Comparison of ENCODE assay signal across 8 cellular contexts in genomic region chr5:138339464-138339863, GRCh38. TPM values are rescaled to one million over a fixed set of nuclear protein-coding genes. Genes with fewer than 3 reads are reported as not detected.
DNase-seq lines count a peak whose midpoint lies in the region; ATAC-seq and TF ChIP-seq lines count a peak whose summit lies in the region.

No MANE protein-coding gene starts in this region.

- peak overlapping the region; percentile 80; the same call in 1 of the 2 replicates for H3K9ac ChIP-seq in HCT116 (ENCODE audit: low read length)
- H3K9ac ChIP-seq in SU-DHL-6 (ENCODE audit: low read length) = peak overlapping the region; percentile 88
- H3K9ac ChIP-seq in smooth muscle cell (ENCODE audit: low read depth) = peak overlapping the region; percentile 100

- no peak for TF ChIP-seq RAD21 in HCT116 (IDR thresholded peaks at IDR 0.05; ENCODE audit: low read depth)

- H3K27me3 ChIP-seq in HCT116 (ENCODE audit: insufficient read depth, low read length) (no peaks in the 10 kb centered on the region), SU-DHL-6 (ENCODE audit: low read length) (no peaks in the 10 kb centered on the region), smooth muscle cell (ENCODE audit: low read depth) (no peaks in the 10 kb centered on the region)

- no peaks in the 10 kb centered on the region for H3K9me3 ChIP-seq in HCT116 (ENCODE audit: control insufficient read depth in 1 of 2, insufficient read depth in 1 of 2, low read depth in 1 of 2, low read length in 2 of 2)
- no peaks in the 10 kb centered on the region for H3K9me3 ChIP-seq in SU-DHL-6 (ENCODE audit: insufficient read depth, low read length)
- no peaks in the 10 kb centered on the region for H3K9me3 ChIP-seq in smooth muscle cell (replicated peaks; ENCODE audit: low read depth)

- no peak for TF ChIP-seq CTCF in HCT116 (IDR thresholded peaks at IDR 0.05 in 2 of 3, conservative IDR thresholded peaks at IDR 0.05 in 1 of 3; ENCODE audit: borderline replicate concordance in 1 of 3, insufficient read depth in 1 of 3, low read depth in 2 of 3, low read length in 2 of 3)
- TF ChIP-seq CTCF in SU-DHL-6 (IDR thresholded peaks at IDR 0.05; ENCODE audit: insufficient read depth, low read length, poor library complexity, severe bottlenecking) = no peak
- no peak for TF ChIP-seq CTCF in foreskin fibroblast (IDR thresholded peaks at IDR 0.05; ENCODE audit: low read depth, low read length)
- no peak for TF ChIP-seq CTCF in smooth muscle cell (IDR thresholded peaks at IDR 0.05; ENCODE audit: borderline replicate concordance, insufficient read depth, poor library complexity, severe bottlenecking)

- intact Hi-C loops in HCT116 (cut with micrococcal nuclease) = no loop called here

- RAD21 ChIA-PET in HCT116 (lab: Charles Lee; ENCODE audit: low non-redundant PET in 1 of 2, low total read pairs in 2 of 2, uncharacterized antibody in 2 of 2, unreplicated experiment in 2 of 2) = no interaction called here

- 56% methylated on average over 2 of the region's 2 CpGs for WGBS in smooth muscle cell (ENCODE audit: low lambda C conversion rate)

- H4K20me1 ChIP-seq in HCT116 (ENCODE audit: insufficient read depth) (no peaks in the 10 kb centered on the region), SU-DHL-6 (ENCODE audit: low read depth, low read length) (no peaks in the 10 kb centered on the region), smooth muscle cell (ENCODE audit: low read depth) (peaks cover 61% of the 10 kb centered on the region)

- peaks cover 40% of the 10 kb centered on the region for H3K79me2 ChIP-seq in HCT116 (ENCODE audit: insufficient read depth, low read length)
- peaks cover 31% of the 10 kb centered on the region for H3K79me2 ChIP-seq in SU-DHL-6 (ENCODE audit: insufficient read depth, low read length)
- H3K79me2 ChIP-seq in smooth muscle cell (ENCODE audit: low read depth) = peaks cover 45% of the 10 kb centered on the region

- TF ChIP-seq POLR2A in HCT116 (IDR thresholded peaks at IDR 0.05; ENCODE audit: borderline replicate concordance, extremely low read depth, insufficient read depth, insufficient read length) = no peak

- POLR2A ChIA-PET in HCT116 (lab: Charles Lee) = interaction anchor here (0.6 to 6.5 kb wide), 2 partner anchors 11 to 12 kb away, joined by 4 to 59 read pairs; partner anchors contain the start of gene KDM3B

- no peaks in the 10 kb centered on the region for H3K9me2 ChIP-seq in HCT116 (ENCODE audit: insufficient read depth)
- no peaks in the 10 kb centered on the region for H3K9me2 ChIP-seq in SU-DHL-6 (replicated peaks; ENCODE audit: insufficient read depth, low read length)

- H2AFZ ChIP-seq in HCT116 (ENCODE audit: low read depth, low read length, poor library complexity, severe bottlenecking) (no peak overlapping the region), SU-DHL-6 (ENCODE audit: low read depth, low read length, severe bottlenecking) (no peak overlapping the region), smooth muscle cell (ENCODE audit: low read depth) (no peak overlapping the region)

- H3K36me3 ChIP-seq in HCT116 (ENCODE audit: control insufficient read depth in 1 of 2, insufficient read depth in 2 of 2, low read length in 2 of 2) (peaks cover 18 to 19% of the 10 kb centered on the region in 2 experiments), SU-DHL-6 (ENCODE audit: low read length) (peaks cover 10% of the 10 kb centered on the region; the same call in 1 of the 2 replicates), smooth muscle cell (ENCODE audit: low read depth) (peaks cover 4% of the 10 kb centered on the region)

- DNase-seq in HCT116 (ENCODE audit: low read depth, low spot score) (no peak), foreskin fibroblast (no peak), smooth muscle cell (lab: John Stamatoyannopoulos, UW; ENCODE audit: unreplicated experiment) (no peak), AG20443 (ENCODE audit: low spot score) (no peak), GM03348 (ENCODE audit: low spot score) (no peak), anterior cingulate cortex (lab: John Stamatoyannopoulos, UW) (no peak)

- H3K4me3 ChIP-seq in HCT116 (replicated peaks in 1 of 2; ENCODE audit: low read depth in 1 of 2, low read length in 2 of 2) (peak overlapping the region; percentile 67 to 74), SU-DHL-6 (ENCODE audit: insufficient read depth, low read length, poor library complexity, severe bottlenecking) (peak overlapping the region; percentile 67), foreskin fibroblast (ENCODE audit: low read depth in 1 of 2, low read length in 2 of 2) (peak overlapping the region; percentile 83 to 98), smooth muscle cell (peak overlapping the region; percentile 67)

- BruUV-seq in HCT116 (replicated peaks; lab: Mats Ljungman, UMichigan) = no TSS peak

- H3K27ac ChIP-seq in HCT116 (ENCODE audit: low read depth, low read length) = no peak overlapping the region
- H3K27ac ChIP-seq in SU-DHL-6 (ENCODE audit: low read depth, low read length) = peak overlapping the region; percentile 56
- H3K27ac ChIP-seq in smooth muscle cell (ENCODE audit: low read depth) = peak overlapping the region; percentile 99

- H3K4me1 ChIP-seq in HCT116 (ENCODE audit: control insufficient read depth in 1 of 2, insufficient read depth in 2 of 2, low read length in 2 of 2) (peaks cover 0 to 28% of the 10 kb centered on the region in 2 experiments; a peak in 2 of 4 replicates), smooth muscle cell (ENCODE audit: low read depth) (peaks cover 18% of the 10 kb centered on the region)

- CTCF ChIA-PET in HCT116 (lab: Charles Lee) = interaction anchor here (5.1 kb wide), 1 partner anchor 13 kb away, joined by 40 read pairs; the partner anchor contains the start of gene KDM3B

- H3F3A ChIP-seq in SU-DHL-6 (ENCODE audit: insufficient read depth) (peaks cover 13% of the 10 kb centered on the region; the same call in 1 of the 2 replicates), smooth muscle cell (ENCODE audit: low read depth) (no peaks in the 10 kb centered on the region)

- no peak for ATAC-seq in HCT116
- ATAC-seq in GM19452 (IDR thresholded peaks at IDR 0.05; ENCODE audit: unreplicated experiment) = no peak

- H3K4me2 ChIP-seq in HCT116 (ENCODE audit: low read length) (peak overlapping the region; percentile 88), SU-DHL-6 (ENCODE audit: low read depth, low read length, poor library complexity, severe bottlenecking) (peak overlapping the region; percentile 94), smooth muscle cell (peak overlapping the region; percentile 96)

TF ChIP-seq in HCT116, 20 proteins besides CTCF, POLR2A, EP300 and RAD21 (continues in another document):
- TF ChIP-seq ATF3 (IDR thresholded peaks at IDR 0.05) = no peak
- TF ChIP-seq CBX3 (IDR thresholded peaks at IDR 0.05; ENCODE audit: low read depth) = no peak
- TF ChIP-seq YY1 (IDR thresholded peaks at IDR 0.05; ENCODE audit: extremely low read depth, insufficient replicate concordance, low read depth, low read length) = no peak
- no peak for TF ChIP-seq SRF (IDR thresholded peaks at IDR 0.05; ENCODE audit: low read depth)
- no peak for TF ChIP-seq FOSL1 (IDR thresholded peaks at IDR 0.05; ENCODE audit: low read depth)
- TF ChIP-seq POLR2AphosphoS5 (IDR thresholded peaks at IDR 0.05; ENCODE audit: low read depth, low read length) = no peak
- no peak for TF ChIP-seq ZBTB33 (IDR thresholded peaks at IDR 0.05; ENCODE audit: extremely low read depth, insufficient replicate concordance, low read length)

RNA-seq across cellular contexts. Expression of gene FAM53C, which starts 1.4 kb away (rescaled TPM):
- total RNA-seq in HCT116 (2021; ENCODE audit: unreplicated experiment) (36.4 TPM), smooth muscle cell (34.8 and 48.1 TPM in 2 replicates)
- 22.3 and 25.1 TPM in 2 replicates for polyA plus RNA-seq in HCT116 (2012)
- 44.5 and 45.1 TPM in 2 replicates for polyA plus RNA-seq in smooth muscle cell

RNA-seq across cellular contexts. Expression of gene CDC25C, which starts 7.9 kb away (rescaled TPM):
- total RNA-seq in HCT116 (2021; ENCODE audit: unreplicated experiment) = 19.3 TPM
- polyA plus RNA-seq in HCT116 (2012) = 19.5 and 24.7 TPM in 2 replicates
- 2.6 and 4.3 TPM in 2 replicates for total RNA-seq in smooth muscle cell
- polyA plus RNA-seq in smooth muscle cell = 1.7 and 3.0 TPM in 2 replicates

RNA-seq across cellular contexts. Expression of gene KDM3B, which starts 13.0 kb away (rescaled TPM):
- total RNA-seq in HCT116 (2021; ENCODE audit: unreplicated experiment) (65.1 TPM), smooth muscle cell (43.1 and 54.3 TPM in 2 replicates)
- 33.8 and 41.9 TPM in 2 replicates for polyA plus RNA-seq in HCT116 (2012)
- polyA plus RNA-seq in smooth muscle cell = 16.5 and 17.9 TPM in 2 replicates
